ENCODE assay signal across 9 cellular contexts in genomic region chr4:153521467-153521866, GRCh38.
DNase-seq lines count a peak whose midpoint lies in the region; ATAC-seq and TF ChIP-seq lines count a peak whose summit lies in the region.
"Had no signal": no experiment of that assay in that cellular context is flagged by ENCODE, and none has a peak within 500 bp of the region (broad histone marks: within the 10 kb centered on the region; RNA-seq: fewer than 3 reads in every experiment).

No MANE protein-coding gene starts in this region.

- no peak for DNase-seq in effector memory CD8-positive, alpha-beta T cell
- DNase-seq in nephron progenitor cell (no peak), pons (ENCODE audit: low spot score) (no peak), NOMO-1 treated with DMSO at 0.1 percent for 48 hours (lab: John Stamatoyannopoulos, UW; ENCODE audit: unreplicated experiment) (no peak)
- DNase-seq: Right ventricle myocardium superior had no signal

- H3K36me3 ChIP-seq in DOHH2 (ENCODE audit: control insufficient read depth, low read length), result peaks cover 96% of the 10 kb centered on the region
- peaks cover 68% of the 10 kb centered on the region for H3K36me3 ChIP-seq in OCI-LY1 (ENCODE audit: insufficient read depth, low read length)

- H4K20me1 ChIP-seq in DOHH2 (ENCODE audit: control insufficient read depth, insufficient read depth, low read depth, low read length) (peaks cover 64% of the 10 kb centered on the region), OCI-LY1 (ENCODE audit: insufficient read depth, low read length) (no peaks in the 10 kb centered on the region)

- no peaks in the 10 kb centered on the region for H3K27me3 Mint-ChIP-seq in effector memory CD8-positive, alpha-beta T cell
- H3K27me3 Mint-ChIP-seq in nephron progenitor cell (ENCODE audit: low read depth, poor library complexity), result peaks cover under 1% of the 10 kb centered on the region

- H3K4me3 Mint-ChIP-seq in effector memory CD8-positive, alpha-beta T cell, result peak overlapping the region; percentile 70 to 72
- no peak overlapping the region for H3K4me3 Mint-ChIP-seq in nephron progenitor cell

- H3K79me2 ChIP-seq in DOHH2 (ENCODE audit: control insufficient read depth, low read length) (peaks cover 100% of the 10 kb centered on the region), OCI-LY1 (ENCODE audit: insufficient read depth, low read length) (peaks cover 98% of the 10 kb centered on the region)

- H3K27ac Mint-ChIP-seq in effector memory CD8-positive, alpha-beta T cell, result peak overlapping the region; percentile 68 to 74
- no peak overlapping the region for H3K27ac Mint-ChIP-seq in nephron progenitor cell

- peaks cover 78 to 87% of the 10 kb centered on the region in 2 donors for H3K4me1 Mint-ChIP-seq in effector memory CD8-positive, alpha-beta T cell (ENCODE audit: low read depth in 2 of 2)
- peaks cover 60% of the 10 kb centered on the region for H3K4me1 Mint-ChIP-seq in nephron progenitor cell

- no peak overlapping the region for H3K9ac ChIP-seq in OCI-LY1 (ENCODE audit: low read length)

- H3K27me3 ChIP-seq in DOHH2 (ENCODE audit: control insufficient read depth, low read length) (no peaks in the 10 kb centered on the region), OCI-LY1 (ENCODE audit: insufficient read depth, low read length) (no peaks in the 10 kb centered on the region)

- H2AFZ ChIP-seq in OCI-LY1 (ENCODE audit: low read length), result no peak overlapping the region

- no peaks in the 10 kb centered on the region for H3K9me3 Mint-ChIP-seq in effector memory CD8-positive, alpha-beta T cell
- peaks cover 6% of the 10 kb centered on the region for H3K9me3 Mint-ChIP-seq in nephron progenitor cell

- H3K9me2 ChIP-seq in DOHH2 (replicated peaks; ENCODE audit: control insufficient read depth, low read length) (no peaks in the 10 kb centered on the region), OCI-LY1 (ENCODE audit: low read depth, low read length) (no peaks in the 10 kb centered on the region)

- H3K9me3 ChIP-seq in DOHH2 (ENCODE audit: control insufficient read depth, insufficient read depth, low read length) (no peaks in the 10 kb centered on the region), OCI-LY1 (ENCODE audit: low read length) (no peaks in the 10 kb centered on the region)

- H3K4me3 ChIP-seq in DOHH2 (ENCODE audit: low read length), result peak overlapping the region; percentile 42
- peak overlapping the region; percentile 4 for H3K4me3 ChIP-seq in OCI-LY1 (ENCODE audit: low read depth, low read length, poor library complexity, severe bottlenecking)

- H3K4me2 ChIP-seq in DOHH2 (ENCODE audit: low read length), result peak overlapping the region; percentile 65
- peak overlapping the region; percentile 53 for H3K4me2 ChIP-seq in OCI-LY1 (ENCODE audit: low read length)

- no peak for TF ChIP-seq CTCF in DOHH2 (IDR thresholded peaks at IDR 0.05; ENCODE audit: low read depth, low read length, poor library complexity, severe bottlenecking)
- peak; percentile 27; the same call in 1 of the 2 replicates for TF ChIP-seq CTCF in OCI-LY1 (IDR thresholded peaks at IDR 0.05; ENCODE audit: low read length)
- no peak for TF ChIP-seq CTCF in nephron progenitor cell (IDR thresholded peaks at IDR 0.05)

- H3F3A ChIP-seq in DOHH2 (ENCODE audit: control insufficient read depth, insufficient read depth) (peaks cover 73% of the 10 kb centered on the region), OCI-LY1 (ENCODE audit: insufficient read depth, low read length) (no peaks in the 10 kb centered on the region)

- H3K27ac ChIP-seq in DOHH2 (ENCODE audit: low read depth, low read length) (peak overlapping the region; percentile 67), OCI-LY1 (ENCODE audit: low read depth, low read length, poor library complexity, severe bottlenecking) (peak overlapping the region; percentile 77)

- ATAC-seq in GM19397 (IDR thresholded peaks at IDR 0.05; ENCODE audit: unreplicated experiment) (peak; percentile 21), HG03469 (IDR thresholded peaks at IDR 0.05; ENCODE audit: unreplicated experiment) (no peak)
- ATAC-seq in effector memory CD8-positive, alpha-beta T cell (replicated peaks), result no peak

- H3K4me1 ChIP-seq in DOHH2 (ENCODE audit: control insufficient read depth, low read length) (peaks cover 99% of the 10 kb centered on the region), OCI-LY1 (ENCODE audit: insufficient read depth, low read length, severe bottlenecking) (peaks cover 86% of the 10 kb centered on the region)

- H3K36me3 Mint-ChIP-seq in effector memory CD8-positive, alpha-beta T cell (ENCODE audit: insufficient read depth), result peaks cover 33% of the 10 kb centered on the region
- peaks cover 23% of the 10 kb centered on the region for H3K36me3 Mint-ChIP-seq in nephron progenitor cell (ENCODE audit: low read depth)
